In genomic region chr3:25448750-25449684, GRCh38 we compare ENCODE assay signal across 7 cellular contexts. TPM values are rescaled to one million over a fixed set of nuclear protein-coding genes. Genes with fewer than 3 reads are reported as not detected.
DNase-seq lines count a peak whose midpoint lies in the region; ATAC-seq and TF ChIP-seq lines count a peak whose summit lies in the region.

No MANE protein-coding gene starts in this region.

- intact Hi-C loops in breast epithelium (cut with DNase I; ENCODE audit: low total_unique reads): no loop called here

- DNase-seq in NCI-H1092 (lab: John Stamatoyannopoulos, UW): peak; percentile 13
- peak; percentile 68 to 84 for DNase-seq in breast epithelium (ENCODE audit: low spot score in 2 of 2)
- peak; percentile 77 to 83 for DNase-seq in tibial nerve (ENCODE audit: low spot score in 2 of 2)
- DNase-seq in HCEC 1CT: no peak
- DNase-seq in effector memory CD4-positive, alpha-beta T cell: no peak

- 41% methylated on average over 11 of the region's 11 CpGs for WGBS in liver
- WGBS in tibial nerve, 2 donors: 36 to 37% methylated on average over 11 of the region's 11 CpGs

- TF ChIP-seq CTCF in breast epithelium (IDR thresholded peaks at IDR 0.05) (no peak), liver (IDR thresholded peaks at IDR 0.05; ENCODE audit: low read depth, low read length, missing input control) (peak; percentile 7), tibial nerve (IDR thresholded peaks at IDR 0.05) (no peak)

- ATAC-seq in HG02884 (IDR thresholded peaks at IDR 0.05; ENCODE audit: unreplicated experiment): no peak

- TF ChIP-seq POLR2A in breast epithelium (IDR thresholded peaks at IDR 0.05) (no peak), tibial nerve (IDR thresholded peaks at IDR 0.05) (no peak)

- H3K27ac ChIP-seq in breast epithelium (peak overlapping the region; percentile 33 to 78), liver (ENCODE audit: low read depth in 1 of 2, low read length in 2 of 2) (peak overlapping the region; percentile 52 to 56), tibial nerve (peak overlapping the region in 3 of 4 donors; percentile 27 to 84 (median 81))
- no peak overlapping the region for H3K27ac ChIP-seq in effector memory CD4-positive, alpha-beta T cell (ENCODE audit: insufficient read depth, low read length, poor library complexity, severe bottlenecking)

- H3K9ac ChIP-seq in liver (ENCODE audit: low read depth in 1 of 2, low read length in 2 of 2): no peak overlapping the region

- TF ChIP-seq RAD21 in liver (IDR thresholded peaks at IDR 0.05): peak; percentile 29 to 53

- no peaks in the 10 kb centered on the region for H3K9me3 ChIP-seq in breast epithelium
- no peaks in the 10 kb centered on the region for H3K9me3 ChIP-seq in liver (ENCODE audit: control insufficient read depth in 4 of 4, low read length in 3 of 4)
- H3K9me3 ChIP-seq in tibial nerve: no peaks in the 10 kb centered on the region
- H3K9me3 ChIP-seq in effector memory CD4-positive, alpha-beta T cell (ENCODE audit: control insufficient read depth, low read length): no peaks in the 10 kb centered on the region

- H3K36me3 ChIP-seq in breast epithelium (no peaks in the 10 kb centered on the region), liver (ENCODE audit: control insufficient read depth in 4 of 4, insufficient read depth in 3 of 4, low read depth in 1 of 4, low read length in 3 of 4) (no peaks in the 10 kb centered on the region), tibial nerve (no peaks in the 10 kb centered on the region)
- H3K36me3 ChIP-seq in effector memory CD4-positive, alpha-beta T cell (ENCODE audit: control insufficient read depth, insufficient read depth, low read length): no peaks in the 10 kb centered on the region

- no peak overlapping the region for H3K4me3 ChIP-seq in breast epithelium
- no peak overlapping the region for H3K4me3 ChIP-seq in liver (ENCODE audit: low read depth in 1 of 3, low read length in 3 of 3)
- no peak overlapping the region for H3K4me3 ChIP-seq in tibial nerve
- H3K4me3 ChIP-seq in effector memory CD4-positive, alpha-beta T cell (ENCODE audit: insufficient read depth, low read depth, low read length, poor library complexity, severe bottlenecking): no peak overlapping the region

- peak in 1 of 2 donors; percentile 63 for TF ChIP-seq EP300 in tibial nerve (IDR thresholded peaks at IDR 0.05)

- H3K4me1 ChIP-seq in breast epithelium: peaks cover 0 to 9% of the 10 kb centered on the region in 2 donors
- peaks cover 0 to 12% (median 7%) of the 10 kb centered on the region in 4 donors for H3K4me1 ChIP-seq in liver (ENCODE audit: control insufficient read depth in 4 of 4, insufficient read depth in 4 of 4, low read length in 3 of 4)
- H3K4me1 ChIP-seq in tibial nerve: peaks cover 0 to 56% (median 15%) of the 10 kb centered on the region in 4 donors
- H3K4me1 ChIP-seq in effector memory CD4-positive, alpha-beta T cell (ENCODE audit: control insufficient read depth, insufficient read depth, low read length, poor library complexity, severe bottlenecking): no peaks in the 10 kb centered on the region

- H3K27me3 ChIP-seq in breast epithelium (no peaks in the 10 kb centered on the region), liver (ENCODE audit: control insufficient read depth in 4 of 4, insufficient read depth in 4 of 4, low read length in 3 of 4) (no peaks in the 10 kb centered on the region), tibial nerve (no peaks in the 10 kb centered on the region)
- H3K27me3 ChIP-seq in effector memory CD4-positive, alpha-beta T cell (replicated peaks; ENCODE audit: control insufficient read depth, insufficient read depth, low read length, poor library complexity, severe bottlenecking): no peaks in the 10 kb centered on the region

TF ChIP-seq in liver, 16 proteins besides CTCF, POLR2A, EP300 and RAD21:
- peak; percentile 61 to 70 for TF ChIP-seq HNF4A (conservative IDR thresholded peaks at IDR 0.05)
- no peak for TF ChIP-seq FOXA1 (IDR thresholded peaks at IDR 0.05)
- no peak for TF ChIP-seq NR2F2 (IDR thresholded peaks at IDR 0.05)
- peak in 1 of 2 donors; percentile 8 for TF ChIP-seq RXRA (IDR thresholded peaks at IDR 0.05)
- peak; percentile 27 for TF ChIP-seq SP1 (IDR thresholded peaks at IDR 0.05)
- peak; percentile 83 for TF ChIP-seq YY1 (IDR thresholded peaks at IDR 0.05)
- no peak for TF ChIP-seq HNF4G (IDR thresholded peaks at IDR 0.05)

RNA-seq across cellular contexts. Expression of gene RARB, which starts 21.0 kb away (rescaled TPM):
- total RNA-seq in breast epithelium (10 to 100 TPM in 1 of 3 donors, 1 to 10 TPM in 1, under 1 TPM in 1; 0.80 to 20.1 (median 8.2) TPM), liver (1 to 10 TPM; 2.4 to 3.3 TPM), tibial nerve (10 to 100 TPM in 3 of 4 donors, 1 to 10 TPM in 1; 9.3 to 22.6 (median 15.1) TPM)
- 1 to 10 TPM; 2.1 to 2.2 TPM for polyA plus RNA-seq in liver

Comparison
In these comparisons a context has a peak if more than half of its experiments do, and no peak if none do; other contexts are left out.
1. DNase-seq: peak in NCI-H1092 (single experiment), breast epithelium (2 of 2) and tibial nerve (2 of 2); none in HCEC 1CT (single experiment) and effector memory CD4-positive, alpha-beta T cell (0 of 3).